9 cellular contexts compared by ENCODE assay signal in the genomic region with DNA sequence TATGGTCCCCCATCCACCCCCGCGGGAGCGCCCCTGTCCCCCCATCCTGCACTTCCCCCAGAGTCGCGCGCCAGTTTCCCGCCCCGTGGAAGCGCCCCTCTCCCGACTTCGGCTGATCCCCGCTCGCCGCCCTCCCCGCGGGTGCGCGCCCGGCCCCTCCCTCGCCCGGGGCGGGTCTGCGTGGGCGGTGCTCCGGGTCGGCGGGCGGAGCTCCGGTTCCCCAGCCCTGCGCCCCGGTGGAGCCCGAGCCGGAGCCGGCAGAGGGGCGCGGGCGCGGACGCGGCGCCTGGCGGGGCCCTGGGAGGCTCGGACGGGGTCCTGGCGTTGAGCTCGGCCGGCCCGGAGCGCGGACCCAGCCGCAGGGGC. TPM values are rescaled to one million over a fixed set of nuclear protein-coding genes. Genes with fewer than 3 reads are reported as not detected.
DNase-seq lines count a peak whose midpoint lies in the region; ATAC-seq and TF ChIP-seq lines count a peak whose summit lies in the region.
"Had no signal": no experiment of that assay in that cellular context is flagged by ENCODE, and none has a peak within 500 bp of the region (broad histone marks: within the 10 kb centered on the region; RNA-seq: fewer than 3 reads in every experiment).

A gene (plus strand): TSS at position 223 of the 366 bp plus-strand sequence. CDS start 148 bp downstream, outside the sequence.

- H3K4me1 ChIP-seq in psoas muscle, result no peaks in the 10 kb centered on the region

- POLR2A ChIA-PET in CD4-positive, alpha-beta T cell (lab: Charles Lee), result no interaction called here

- H3K4me1 Mint-ChIP-seq in CD4-positive, alpha-beta T cell (ENCODE audit: low read depth), result peaks cover 7% of the 10 kb centered on the region

- no peak for TF ChIP-seq RAD21 in Ishikawa (IDR thresholded peaks at IDR 0.05; ENCODE audit: low read depth)

- no peak for TF ChIP-seq CTCF in CD4-positive, alpha-beta T cell (IDR thresholded peaks at IDR 0.05)
- TF ChIP-seq CTCF in psoas muscle (IDR thresholded peaks at IDR 0.05), result no peak

- intact Hi-C loops in CD4-positive, alpha-beta T cell (cut with DNase I, micrococcal nuclease), result loop anchor here in 1 of 2 experiments (5.0 kb wide), 1 partner anchor 597 kb away; no protein-coding TSS in a partner anchor
- intact Hi-C loops in psoas muscle (cut with DNase I), result loop anchor here in 1 of 2 donors (5.0 to 10.0 kb wide), 2 partner anchors 597 to 864 kb away; no protein-coding TSS in a partner anchor

- CTCF ChIA-PET in CD4-positive, alpha-beta T cell (lab: Charles Lee), result no interaction called here

- peak in 8 of 10 experiments; percentile 15 to 65 (median 37) for DNase-seq in CD4-positive, alpha-beta T cell
- peak; percentile 61 for DNase-seq in activated T-cell treated with anti-CD3 and anti-CD28 coated beads for 48 hours (ENCODE audit: low read depth)
- DNase-seq in fibroblast of peridontal ligament (ENCODE audit: extremely low read depth), result peak; percentile 35
- peak in 1 of 2 donors; percentile 56 for DNase-seq in psoas muscle
- no peak for DNase-seq in NCI-H146 (lab: John Stamatoyannopoulos, UW)

- H3K9me3 Mint-ChIP-seq in CD4-positive, alpha-beta T cell, result no peaks in the 10 kb centered on the region

- TF ChIP-seq EP300 in Ishikawa (IDR thresholded peaks at IDR 0.05; ENCODE audit: borderline replicate concordance), result no peak

- WGBS in psoas muscle, 3 donors, result 0 to 1% (median 1%) methylated on average over 17 to 51 of the region's 51 CpGs

- no peak within 1 kb of the TSS for H3K27ac ChIP-seq in CD4-positive, alpha-beta T cell (ENCODE audit: low read depth, low read length)
- H3K27ac ChIP-seq in psoas muscle, result no peak within 1 kb of the TSS

- ATAC-seq in CD4-positive, alpha-beta T cell (ENCODE audit: poor library complexity), result peak; percentile 82
- ATAC-seq in psoas muscle (peak in 3 of 4 donors; percentile 44 to 53 (median 44)), GM21447 (IDR thresholded peaks at IDR 0.05; ENCODE audit: unreplicated experiment) (no peak), GM19455 (IDR thresholded peaks at IDR 0.05; ENCODE audit: unreplicated experiment) (no peak)
- ATAC-seq: HCT116 had no signal

- no peaks in the 10 kb centered on the region for H3K9me3 ChIP-seq in CD4-positive, alpha-beta T cell (ENCODE audit: control insufficient read depth, low read length)
- H3K9me3 ChIP-seq in psoas muscle, result no peaks in the 10 kb centered on the region

- H3K27me3 Mint-ChIP-seq in CD4-positive, alpha-beta T cell, result peaks cover 65% of the 10 kb centered on the region

- H3K36me3 ChIP-seq in psoas muscle (ENCODE audit: insufficient read depth in 1 of 2, low read depth in 1 of 2), result no peaks in the 10 kb centered on the region

- no peak within 1 kb of the TSS for H3K27ac Mint-ChIP-seq in CD4-positive, alpha-beta T cell

- peak within 1 kb of the TSS; percentile 63 for H3K4me3 ChIP-seq in psoas muscle

- peaks cover 33% of the 10 kb centered on the region for H3K27me3 ChIP-seq in CD4-positive, alpha-beta T cell (ENCODE audit: control insufficient read depth, insufficient read depth, low read length)
- peaks cover 6 to 72% (median 13%) of the 10 kb centered on the region in 3 donors for H3K27me3 ChIP-seq in psoas muscle (ENCODE audit: insufficient read depth in 3 of 3, low read length in 2 of 3)

- peak within 1 kb of the TSS; percentile 78 for H3K4me3 Mint-ChIP-seq in CD4-positive, alpha-beta T cell

- no peaks in the 10 kb centered on the region for H3K36me3 Mint-ChIP-seq in CD4-positive, alpha-beta T cell (ENCODE audit: low read depth)

TF ChIP-seq in Ishikawa, 13 proteins besides CTCF, POLR2A, EP300 and RAD21:
- TF ChIP-seq TCF12 (IDR thresholded peaks at IDR 0.05; ENCODE audit: low read depth), result no peak
- TF ChIP-seq, protein P1, sequence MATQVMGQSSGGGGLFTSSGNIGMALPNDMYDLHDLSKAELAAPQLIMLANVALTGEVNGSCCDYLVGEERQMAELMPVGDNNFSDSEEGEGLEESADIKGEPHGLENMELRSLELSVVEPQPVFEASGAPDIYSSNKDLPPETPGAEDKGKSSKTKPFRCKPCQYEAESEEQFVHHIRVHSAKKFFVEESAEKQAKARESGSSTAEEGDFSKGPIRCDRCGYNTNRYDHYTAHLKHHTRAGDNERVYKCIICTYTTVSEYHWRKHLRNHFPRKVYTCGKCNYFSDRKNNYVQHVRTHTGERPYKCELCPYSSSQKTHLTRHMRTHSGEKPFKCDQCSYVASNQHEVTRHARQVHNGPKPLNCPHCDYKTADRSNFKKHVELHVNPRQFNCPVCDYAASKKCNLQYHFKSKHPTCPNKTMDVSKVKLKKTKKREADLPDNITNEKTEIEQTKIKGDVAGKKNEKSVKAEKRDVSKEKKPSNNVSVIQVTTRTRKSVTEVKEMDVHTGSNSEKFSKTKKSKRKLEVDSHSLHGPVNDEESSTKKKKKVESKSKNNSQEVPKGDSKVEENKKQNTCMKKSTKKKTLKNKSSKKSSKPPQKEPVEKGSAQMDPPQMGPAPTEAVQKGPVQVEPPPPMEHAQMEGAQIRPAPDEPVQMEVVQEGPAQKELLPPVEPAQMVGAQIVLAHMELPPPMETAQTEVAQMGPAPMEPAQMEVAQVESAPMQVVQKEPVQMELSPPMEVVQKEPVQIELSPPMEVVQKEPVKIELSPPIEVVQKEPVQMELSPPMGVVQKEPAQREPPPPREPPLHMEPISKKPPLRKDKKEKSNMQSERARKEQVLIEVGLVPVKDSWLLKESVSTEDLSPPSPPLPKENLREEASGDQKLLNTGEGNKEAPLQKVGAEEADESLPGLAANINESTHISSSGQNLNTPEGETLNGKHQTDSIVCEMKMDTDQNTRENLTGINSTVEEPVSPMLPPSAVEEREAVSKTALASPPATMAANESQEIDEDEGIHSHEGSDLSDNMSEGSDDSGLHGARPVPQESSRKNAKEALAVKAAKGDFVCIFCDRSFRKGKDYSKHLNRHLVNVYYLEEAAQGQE (IDR thresholded peaks at IDR 0.05; ENCODE audit: low read depth), result no peak
- no peak for TF ChIP-seq YY1 (IDR thresholded peaks at IDR 0.05; ENCODE audit: low read depth)
- TF ChIP-seq EGR1 (IDR thresholded peaks at IDR 0.05), result peak; percentile 63

RNA-seq across cellular contexts. Expression of the gene that starts here (rescaled TPM):
- total RNA-seq in CD4-positive, alpha-beta T cell, result 1 to 10 TPM; 1.1 to 1.5 TPM
- total RNA-seq in psoas muscle, result 1 to 10 TPM in 2 of 4 donors, under 1 TPM in 1, not detected in 1; 0.73 to 1.7 (median 1.2) TPM
- polyA plus RNA-seq in psoas muscle, result under 1 TPM in 2 of 3 donors, not detected in 1; 0.26 to 0.29 TPM

Comparison
In these comparisons a context has a peak if more than half of its experiments do, and no peak if none do; other contexts are left out.
1. ATAC-seq: peak in CD4-positive, alpha-beta T cell (single experiment) and psoas muscle (3 of 4); none in GM21447 (single experiment) and GM19455 (single experiment).